ENCODE assay signal across 8 cellular contexts in genomic region chr17:61364463-61364846, GRCh38. TPM values are rescaled to one million over a fixed set of nuclear protein-coding genes. Genes with fewer than 3 reads are reported as not detected.
"Had no signal": no experiment of that assay in that cellular context is flagged by ENCODE, and none has a peak within 500 bp of the region (broad histone marks: within the 10 kb centered on the region; RNA-seq: fewer than 3 reads in every experiment).

No MANE protein-coding gene starts in this region.

- ATAC-seq: GM12878 had no signal

- DNase-seq: GDM1, GF-D8 had no signal

- FAIRE-seq: G401.6, GM12878, GM12891, GM12892, GM18507, GM19239 had no signal

- H3K4me3 ChIP-seq: GM12878 had no signal

RNA-seq across cellular contexts. Expression of gene TBX2, which starts 35.2 kb away (rescaled TPM):
- polyA plus RNA-seq: GM12878 had no signal
